ENCODE assay signal across 22 cellular contexts in the genomic region with DNA sequence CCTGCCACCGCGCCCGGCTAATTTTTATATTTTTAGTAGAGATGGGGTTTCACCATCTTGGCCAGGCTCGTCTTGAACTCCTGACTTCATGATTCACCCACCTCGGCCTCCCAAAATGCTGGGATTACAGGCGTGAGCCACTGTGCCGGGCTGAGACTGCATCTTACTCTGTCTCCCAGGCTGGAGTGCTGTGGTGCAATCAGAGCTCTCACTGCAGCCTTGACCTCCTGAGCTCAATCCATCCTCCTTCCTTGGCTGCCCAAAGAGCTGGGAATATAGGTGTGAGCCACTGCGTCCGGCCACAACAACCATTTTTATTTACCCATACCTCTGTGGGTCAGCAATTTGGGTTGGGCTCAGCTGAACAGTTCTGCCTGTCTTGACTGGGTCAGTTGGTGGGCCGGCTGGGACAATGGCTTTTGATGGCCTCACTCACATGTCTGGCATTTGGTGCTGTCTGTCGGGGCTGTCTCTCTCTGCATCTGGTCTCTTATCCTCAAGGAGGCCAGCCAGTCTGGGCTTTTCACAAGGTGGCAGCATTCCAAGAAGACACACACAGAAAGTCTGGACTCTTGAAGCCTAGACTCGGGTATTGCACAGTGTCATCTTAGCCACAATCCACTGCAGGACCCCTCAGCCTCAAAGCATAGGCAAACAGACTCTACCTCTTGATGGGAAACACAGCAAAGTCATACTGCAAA.
"Had no signal": no experiment of that assay in that cellular context is flagged by ENCODE, and none has a peak within 500 bp of the region (broad histone marks: within the 10 kb centered on the region; RNA-seq: fewer than 3 reads in every experiment).

No MANE protein-coding gene starts in this region.

- H3K4me1 Mint-ChIP-seq: activated naive CD4-positive, alpha-beta T cell treated with anti-CD3 and anti-CD28 coated beads, Interleukin-2, amount 10 ng/mL, durations not matched to agents 7 days and 5 days; activated naive CD8-positive, alpha-beta T cell treated with anti-CD3 and anti-CD28 coated beads, Interleukin-2, amount 50 U/mL, for 24 hours; naive thymus-derived CD8-positive, alpha-beta T cell; stimulated activated naive B cell treated with anti-CD40 and anti-IgM and Interleukin-4, amounts not matched to agents 10 μg/mL and 1 μg/mL and 100 μg/mL, for 72 hours had no signal

- H3K36me3 Mint-ChIP-seq: activated naive CD4-positive, alpha-beta T cell treated with anti-CD3 and anti-CD28 coated beads, Interleukin-2, amount 10 ng/mL, durations not matched to agents 7 days and 5 days; naive thymus-derived CD8-positive, alpha-beta T cell; stimulated activated naive B cell treated with anti-CD40 and anti-IgM and Interleukin-4, amounts not matched to agents 10 μg/mL and 1 μg/mL and 100 μg/mL, for 72 hours had no signal

- H3K27me3 Mint-ChIP-seq: activated naive CD4-positive, alpha-beta T cell treated with anti-CD3 and anti-CD28 coated beads, Interleukin-2, amount 10 ng/mL, durations not matched to agents 7 days and 5 days; activated naive CD8-positive, alpha-beta T cell treated with anti-CD3 and anti-CD28 coated beads, Interleukin-2, amount 50 U/mL, for 24 hours; stimulated activated naive B cell treated with anti-CD40 and anti-IgM and Interleukin-4, amounts not matched to agents 10 μg/mL and 1 μg/mL and 100 μg/mL, for 72 hours had no signal

- ATAC-seq: activated naive CD8-positive, alpha-beta T cell treated with anti-CD3 and anti-CD28 coated beads, Interleukin-2, amount 50 U/mL, for 24 hours; activated T-cell treated with anti-CD3 and anti-CD28 coated beads, Interleukin-2, amount 50 U/mL, for 4 hours; foreskin keratinocyte; left lung; naive thymus-derived CD8-positive, alpha-beta T cell; sciatic nerve; stimulated activated naive B cell treated with anti-CD40 and anti-IgM and Interleukin-4, amounts not matched to agents 10 μg/mL and 1 μg/mL and 100 μg/mL, for 72 hours had no signal

- H3K9me3 Mint-ChIP-seq: activated naive CD8-positive, alpha-beta T cell treated with anti-CD3 and anti-CD28 coated beads, Interleukin-2, amount 50 U/mL, for 24 hours; activated T-cell treated with anti-CD3 and anti-CD28 coated beads, Interleukin-2, amount 50 U/mL, for 4 hours; stimulated activated naive B cell treated with anti-CD40 and anti-IgM and Interleukin-4, amounts not matched to agents 10 μg/mL and 1 μg/mL and 100 μg/mL, for 72 hours; T-helper 1 cell treated with Interleukin-12 subunit alpha and Interleukin-12 subunit beta and Interleukin-4 antibody, amounts not matched to agents 30 μg/mL and 1 μg/mL, for 36 hours had no signal

- H3K4me3 Mint-ChIP-seq: activated naive CD4-positive, alpha-beta T cell treated with anti-CD3 and anti-CD28 coated beads, Interleukin-2, amount 10 ng/mL, durations not matched to agents 7 days and 5 days; activated naive CD8-positive, alpha-beta T cell treated with anti-CD3 and anti-CD28 coated beads, Interleukin-2, amount 50 U/mL, for 24 hours; activated T-cell treated with anti-CD3 and anti-CD28 coated beads, Interleukin-2, amount 50 U/mL, for 4 hours; naive thymus-derived CD8-positive, alpha-beta T cell; stimulated activated naive B cell treated with anti-CD40 and anti-IgM and Interleukin-4, amounts not matched to agents 10 μg/mL and 1 μg/mL and 100 μg/mL, for 72 hours; T-helper 1 cell treated with Interleukin-12 subunit alpha and Interleukin-12 subunit beta and Interleukin-4 antibody, amounts not matched to agents 30 μg/mL and 1 μg/mL, for 36 hours had no signal

- H3K27ac Mint-ChIP-seq: activated naive CD4-positive, alpha-beta T cell treated with anti-CD3 and anti-CD28 coated beads, Interleukin-2, amount 10 ng/mL, durations not matched to agents 7 days and 5 days; activated naive CD8-positive, alpha-beta T cell treated with anti-CD3 and anti-CD28 coated beads, Interleukin-2, amount 50 U/mL, for 24 hours; naive thymus-derived CD8-positive, alpha-beta T cell; stimulated activated naive B cell treated with anti-CD40 and anti-IgM and Interleukin-4, amounts not matched to agents 10 μg/mL and 1 μg/mL and 100 μg/mL, for 72 hours; T-helper 1 cell treated with Interleukin-12 subunit alpha and Interleukin-12 subunit beta and Interleukin-4 antibody, amounts not matched to agents 30 μg/mL and 1 μg/mL, for 36 hours had no signal

- H3K36me3 ChIP-seq: breast epithelium, left lung, neutrophil, pancreas, thyroid gland had no signal

- H3K9me3 ChIP-seq: breast epithelium, neutrophil, pancreas, thyroid gland had no signal

- H3K27ac ChIP-seq: breast epithelium, epithelial cell of prostate, foreskin keratinocyte, left lung, neutrophil, thyroid gland had no signal

- FAIRE-seq: kidney, pancreas had no signal

- H3K27me3 ChIP-seq: breast epithelium, left lung, neutrophil, pancreas, thyroid gland had no signal

- H3K4me3 ChIP-seq: breast epithelium, left lung, pancreas, thyroid gland had no signal

- H3K4me1 ChIP-seq: breast epithelium, foreskin keratinocyte, left lung, thyroid gland had no signal

- DNase-seq: activated CD4-positive, alpha-beta T cell treated with anti-CD3 and anti-CD28 coated beads, Interleukin-2, amount 50 U/mL, for 1 hour; activated CD4-positive, CD25-positive, alpha-beta regulatory T cell treated with anti-CD3 and anti-CD28 coated beads, Interleukin-2, amount 50 U/mL, for 72 hours; activated CD8-positive, alpha-beta memory T cell treated with anti-CD3 and anti-CD28 coated beads, Interleukin-2, amount 50 U/mL, for 4 hours; activated effector memory CD4-positive, alpha-beta T cell treated with Interleukin-2 at 50 U/mL for 16 hours; activated naive CD4-positive, alpha-beta T cell treated with anti-CD3 and anti-CD28 coated beads, Interleukin-2, amount 10 ng/mL, durations not matched to agents 7 days and 5 days; activated naive CD8-positive, alpha-beta T cell treated with anti-CD3 and anti-CD28 coated beads, Interleukin-2, amount 50 U/mL, for 24 hours; activated T-cell treated with anti-CD3 and anti-CD28 coated beads, Interleukin-2, amount 50 U/mL, for 4 hours; aorta; cerebellar nuclear complex; foreskin keratinocyte; hypothalamus; kidney; left lung; naive thymus-derived CD8-positive, alpha-beta T cell; pancreas; stimulated activated naive B cell treated with anti-CD40 and anti-IgM and Interleukin-4, amounts not matched to agents 10 μg/mL and 1 μg/mL and 100 μg/mL, for 72 hours; thyroid gland had no signal
